1 cellular context compared by ENCODE assay signal in genomic region chr1:214187152-214187900, GRCh38.
TF ChIP-seq lines count a peak whose summit lies in the region.

No MANE protein-coding gene starts in this region.

TF ChIP-seq in HEK293, 187 proteins besides CTCF, POLR2A, EP300 and RAD21 (continued from another document):
- TF ChIP-seq ZNF274 (IDR thresholded peaks at IDR 0.05; ENCODE audit: low read length) (no peak), ZNF274 (tag by site-specific recombination; IDR thresholded peaks at IDR 0.05; ENCODE audit: borderline replicate concordance) (no peak), ZNF707 (tag by site-specific recombination; IDR thresholded peaks at IDR 0.05) (no peak), ZSCAN30 (tag by site-specific recombination; IDR thresholded peaks at IDR 0.05) (0 out of 2 replicates have a peak, but pooled peaks have one; percentile 48), SETDB1 (IDR thresholded peaks at IDR 0.05; ENCODE audit: insufficient read length, low read length) (no peak), KLF17 (tag by site-specific recombination; IDR thresholded peaks at IDR 0.05) (no peak), ZNF335 (tag by site-specific recombination; conservative IDR thresholded peaks at IDR 0.05) (peak; percentile 89), ZNF398 (tag by site-specific recombination; IDR thresholded peaks at IDR 0.05) (no peak), MZF1 (tag by site-specific recombination; IDR thresholded peaks at IDR 0.05; ENCODE audit: borderline replicate concordance) (peak; percentile 91), SCRT1 (tag by site-specific recombination; IDR thresholded peaks at IDR 0.05; ENCODE audit: borderline replicate concordance) (no peak), KLF1 (tag by site-specific recombination; IDR thresholded peaks at IDR 0.05) (no peak), SCRT2 (tag by site-specific recombination; IDR thresholded peaks at IDR 0.05) (no peak), ZBTB17 (tag by site-specific recombination; IDR thresholded peaks at IDR 0.05) (peak; percentile 97), ZNF768 (tag by site-specific recombination; IDR thresholded peaks at IDR 0.05) (no peak), ZNF292 (tag by site-specific recombination; IDR thresholded peaks at IDR 0.05; ENCODE audit: borderline replicate concordance, low read depth) (no peak), ZNF626 (tag by site-specific recombination; IDR thresholded peaks at IDR 0.05) (no peak), ZNF112 (tag by site-specific recombination; IDR thresholded peaks at IDR 0.05) (no peak), ZBTB26 (tag by site-specific recombination; optimal IDR thresholded peaks at IDR 0.05) (peak; percentile 58), ZNF121 (tag by site-specific recombination; IDR thresholded peaks at IDR 0.05) (peak; percentile 74; the same call in 1 of the 2 replicates), KLF9 (tag by site-specific recombination; IDR thresholded peaks at IDR 0.05; ENCODE audit: low read depth) (no peak), ZNF654 (tag by site-specific recombination; IDR thresholded peaks at IDR 0.05; ENCODE audit: low read depth) (no peak)
